ENCODE assay signal across 1 cellular context in the genomic region with DNA sequence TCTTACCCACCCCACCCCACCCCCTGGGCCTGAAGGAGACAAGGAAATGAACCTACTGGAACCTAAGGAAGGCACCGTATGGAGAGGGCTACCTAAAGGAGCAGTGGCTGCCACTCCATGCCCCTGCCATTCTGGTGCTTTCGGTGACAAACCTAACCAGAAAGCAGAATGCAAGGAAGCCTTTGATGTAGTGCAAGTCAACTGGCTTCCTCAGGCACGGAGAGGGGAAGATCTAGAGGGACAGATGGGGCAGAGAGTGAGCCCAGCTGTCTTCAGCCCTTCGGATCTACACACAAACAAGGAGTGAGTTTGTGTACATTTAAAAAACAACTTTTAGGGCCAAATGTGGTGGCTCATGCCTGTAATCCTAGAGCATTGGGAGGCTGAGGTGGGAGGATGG.
TF ChIP-seq lines count a peak whose summit lies in the region.

No MANE protein-coding gene starts in this region.

TF ChIP-seq in GM12878, 131 proteins besides CTCF, POLR2A, EP300 and RAD21:
- TF ChIP-seq ZBTB40 (IDR thresholded peaks at IDR 0.05; ENCODE audit: borderline replicate concordance) (no peak), ZSCAN29 (IDR thresholded peaks at IDR 0.05) (no peak), NR2C1 (IDR thresholded peaks at IDR 0.05) (no peak), ZNF384 (IDR thresholded peaks at IDR 0.05; ENCODE audit: borderline replicate concordance, low read depth, low read length) (no peak), JUNB (IDR thresholded peaks at IDR 0.05) (no peak), ZBTB4 (CRISPR knock-in tag; IDR thresholded peaks at IDR 0.05) (no peak)
- TF ChIP-seq, protein P1, sequence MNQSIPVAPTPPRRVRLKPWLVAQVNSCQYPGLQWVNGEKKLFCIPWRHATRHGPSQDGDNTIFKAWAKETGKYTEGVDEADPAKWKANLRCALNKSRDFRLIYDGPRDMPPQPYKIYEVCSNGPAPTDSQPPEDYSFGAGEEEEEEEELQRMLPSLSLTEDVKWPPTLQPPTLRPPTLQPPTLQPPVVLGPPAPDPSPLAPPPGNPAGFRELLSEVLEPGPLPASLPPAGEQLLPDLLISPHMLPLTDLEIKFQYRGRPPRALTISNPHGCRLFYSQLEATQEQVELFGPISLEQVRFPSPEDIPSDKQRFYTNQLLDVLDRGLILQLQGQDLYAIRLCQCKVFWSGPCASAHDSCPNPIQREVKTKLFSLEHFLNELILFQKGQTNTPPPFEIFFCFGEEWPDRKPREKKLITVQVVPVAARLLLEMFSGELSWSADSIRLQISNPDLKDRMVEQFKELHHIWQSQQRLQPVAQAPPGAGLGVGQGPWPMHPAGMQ (IDR thresholded peaks at IDR 0.05; ENCODE audit: borderline replicate concordance) = no peak
